Comparison of ENCODE assay signal across 8 cellular contexts in genomic region chr12:100573499-100574261, GRCh38. TPM values are rescaled to one million over a fixed set of nuclear protein-coding genes. Genes with fewer than 3 reads are reported as not detected.
DNase-seq lines count a peak whose midpoint lies in the region; FAIRE-seq and TF ChIP-seq lines count a peak whose summit lies in the region.

Gene GAS2L3, plus strand, starts transcription at chr12:100573684. Its CDS starts 21,221 bp downstream, at chr12:100594905.

- peak; percentile 41 for FAIRE-seq in G401.6 (lab: Jason Lieb, UNC)

- TF ChIP-seq CTCF in adrenal gland (IDR thresholded peaks at IDR 0.05) (no peak), ovary (IDR thresholded peaks at IDR 0.05) (no peak), transverse colon (IDR thresholded peaks at IDR 0.05) (no peak)

- H3K27ac ChIP-seq in adrenal gland (peak within 1 kb of the TSS in 4 of 5 donors; percentile 62 to 82 (median 72)), ovary (peak within 1 kb of the TSS; percentile 50 to 52), transverse colon (peak within 1 kb of the TSS; percentile 77 to 90 (median 87))

- TF ChIP-seq POLR2A in adrenal gland (IDR thresholded peaks at IDR 0.05) = peak; percentile 49 to 81
- peak; percentile 42 for TF ChIP-seq POLR2A in ovary (IDR thresholded peaks at IDR 0.05)
- TF ChIP-seq POLR2A in transverse colon (IDR thresholded peaks at IDR 0.05) = peak; percentile 91

- H3K9me3 ChIP-seq in adrenal gland (replicated peaks in 1 of 3) (no peaks in the 10 kb centered on the region), ovary (no peaks in the 10 kb centered on the region), transverse colon (no peaks in the 10 kb centered on the region)

- in situ Hi-C loops in SK-MEL-5 (cut with HindIII; ENCODE audit: low pct_unique_long_range_greater_than_20kb, low sequenced_read_pairs) = no loop called here
- in situ Hi-C loops in transverse colon (cut with MboI; ENCODE audit: low pct_ligation_motif_present in 1 of 4, low pct_unique_long_range_greater_than_20kb in 1 of 4, low sequenced_read_pairs in 3 of 4) = loop anchor here in 2 of 4 donors (25.0 kb wide), 3 partner anchors 89 to 336 kb away; no protein-coding TSS in a partner anchor

- H3K4me1 ChIP-seq in adrenal gland (replicated peaks in 1 of 2) (peaks cover 10 to 18% of the 10 kb centered on the region in 2 donors), ovary (ENCODE audit: insufficient read depth) (no peaks in the 10 kb centered on the region), transverse colon (peaks cover 0 to 26% (median 10%) of the 10 kb centered on the region in 4 donors)

- H3K36me3 ChIP-seq in adrenal gland (replicated peaks in 1 of 2) (no peaks in the 10 kb centered on the region), ovary (no peaks in the 10 kb centered on the region), transverse colon (no peaks in the 10 kb centered on the region)

- TF ChIP-seq EP300 in ovary (IDR thresholded peaks at IDR 0.05) (no peak), transverse colon (IDR thresholded peaks at IDR 0.05; ENCODE audit: low read depth) (no peak)

- DNase-seq in H4 (ENCODE audit: low spot score) (peak; percentile 72), LoVo (ENCODE audit: low spot score) (peak; percentile 97), SK-MEL-5 (ENCODE audit: low read depth, low spot score) (peak; percentile 92), adrenal gland (peak; percentile 91 to 95 (median 92)), cardiac septum (ENCODE audit: low spot score) (peak; percentile 92), ovary (peak; percentile 84 to 91 (median 89)), transverse colon (peak; percentile 91)

- H3K4me3 ChIP-seq in adrenal gland = peak within 1 kb of the TSS; percentile 7 to 88 (median 63)
- peak within 1 kb of the TSS; percentile 44 for H3K4me3 ChIP-seq in ovary
- peak within 1 kb of the TSS; percentile 57 to 66 (median 62) for H3K4me3 ChIP-seq in transverse colon

- WGBS in adrenal gland, 4 donors = 0 to 1% (median 0%) methylated on average over 21 to 63 of the region's 63 CpGs
- 0 to 1% (median 0%) methylated on average over 60 to 63 of the region's 63 CpGs for whole genome bisulfite sequencing in ovary, 3 donors
- 0% methylated on average over 3 to 19 of the region's 63 CpGs for WGBS in transverse colon (ENCODE audit: low coverage in 1 of 2), 2 donors

- H3K27me3 ChIP-seq in adrenal gland (no peaks in the 10 kb centered on the region), ovary (no peaks in the 10 kb centered on the region), transverse colon (no peaks in the 10 kb centered on the region)

- intact Hi-C loops in adrenal gland (cut with DNase I) (no loop called here), cardiac septum (cut with DNase I) (loop anchor here (10.0 kb wide), 1 partner anchor 309 kb away; the partner anchor contains the start of genes DEPDC4 and SCYL2), ovary (cut with DNase I) (no loop called here), transverse colon (cut with DNase I; ENCODE audit: low total_unique reads) (no loop called here)

RNA-seq across cellular contexts. Expression of gene GAS2L3, which starts in this region (rescaled TPM):
- 14.7 and 18.7 TPM in 2 replicates for total RNA-seq in H4 (2014; rRNA removed; shearing (Covaris generic))
- total RNA-seq in SK-MEL-5 (2014; rRNA removed; shearing (Covaris generic)) = 160 and 175 TPM in 2 replicates
- polyA plus RNA-seq in SK-MEL-5 (2015; cell fraction: cytosol; rRNA removed) = 40.1 and 51.1 TPM in 2 replicates
- 129 and 136 TPM in 2 replicates for polyA plus RNA-seq in SK-MEL-5 (2015; cell fraction: nucleus; rRNA removed)
- total RNA-seq in adrenal gland (10 to 100 TPM in 1 of 8 donors, 1 to 10 TPM in 6, under 1 TPM in 1; 0.48 to 10.6 (median 4.8) TPM), cardiac septum (2.8 TPM), ovary (1 to 10 TPM; 1.7 to 4.9 (median 2.9) TPM), transverse colon (10 to 100 TPM in 2 of 4 donors, 1 to 10 TPM in 1, under 1 TPM in 1; 0.80 to 15.7 (median 7.6) TPM)
- polyA plus RNA-seq in adrenal gland (1 to 10 TPM in 2 of 3 donors, under 1 TPM in 1; 0.84 to 1.9 (median 1.8) TPM), ovary (1 to 10 TPM; 1.0 to 3.2 TPM)

Comparison
In these comparisons a context has a peak if more than half of its experiments do, and no peak if none do; other contexts are left out.
1. Peak in every context shown above with its lines: DNase-seq, H3K4me3 ChIP-seq and H3K27ac ChIP-seq.